1 cellular context compared by ENCODE assay signal in the genomic region with DNA sequence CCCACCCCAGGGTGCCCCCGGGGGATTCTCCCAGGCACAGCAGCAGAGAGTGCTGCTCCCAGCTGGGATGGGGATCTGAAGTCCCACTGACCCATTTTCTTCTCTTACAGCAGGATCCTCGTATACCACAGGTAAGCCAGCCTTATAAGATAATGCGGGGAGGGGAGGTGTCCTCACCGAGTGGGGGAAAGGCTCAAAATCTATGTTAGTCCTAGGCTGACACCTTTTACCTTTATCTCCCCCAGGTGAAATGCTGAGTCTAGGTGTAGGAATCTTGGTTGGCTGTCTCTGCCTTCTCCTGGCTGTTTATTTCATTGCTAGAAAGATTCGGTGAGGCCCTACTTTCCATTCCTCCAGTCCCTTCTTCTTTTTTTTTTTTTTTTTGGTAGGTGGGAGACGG.
TF ChIP-seq lines count a peak whose summit lies in the region.

No MANE protein-coding gene starts in this region.

TF ChIP-seq in GM12878, 131 proteins besides CTCF, POLR2A, EP300 and RAD21:
- TF ChIP-seq BMI1 (IDR thresholded peaks at IDR 0.05; ENCODE audit: borderline replicate concordance): no peak
